Comparison of ENCODE assay signal across 10 cellular contexts in genomic region chr3:186217820-186218164, GRCh38.
DNase-seq lines count a peak whose midpoint lies in the region; ATAC-seq, FAIRE-seq and TF ChIP-seq lines count a peak whose summit lies in the region.
"Had no signal": no experiment of that assay in that cellular context is flagged by ENCODE, and none has a peak within 500 bp of the region (broad histone marks: within the 10 kb centered on the region; RNA-seq: fewer than 3 reads in every experiment).

No MANE protein-coding gene starts in this region.

- H3K36me3 ChIP-seq in keratinocyte (ENCODE audit: control insufficient read depth in 2 of 2, extremely low read depth in 1 of 2, insufficient read depth in 2 of 2, low read length in 2 of 2): no peaks in the 10 kb centered on the region
- H3K36me3 ChIP-seq: upper lobe of left lung had no signal

- H3K79me2 ChIP-seq in keratinocyte (ENCODE audit: control insufficient read depth, insufficient read depth, low read length): no peaks in the 10 kb centered on the region

- H3K27me3 ChIP-seq in keratinocyte (ENCODE audit: control insufficient read depth, extremely low read depth, insufficient read depth, low read length): no peaks in the 10 kb centered on the region
- H3K27me3 ChIP-seq: neutrophil, upper lobe of left lung had no signal

- H3K27ac ChIP-seq in keratinocyte (ENCODE audit: control insufficient read depth, insufficient read depth, low read length): no peak overlapping the region
- H3K27ac ChIP-seq: neutrophil, upper lobe of left lung had no signal

- ATAC-seq in GM18861 (IDR thresholded peaks at IDR 0.05; ENCODE audit: unreplicated experiment): peak; percentile 97
- ATAC-seq in GM21576 (IDR thresholded peaks at IDR 0.05; ENCODE audit: unreplicated experiment): peak; percentile 88
- ATAC-seq in HG03575 (IDR thresholded peaks at IDR 0.05; ENCODE audit: extremely low read depth, insufficient number of reproducible peaks, low FRiP score, unreplicated experiment): peak; percentile 90

- H3K9ac ChIP-seq in keratinocyte (ENCODE audit: control insufficient read depth, extremely low read depth, insufficient read depth, low read length): no peak overlapping the region

- peaks cover 16% of the 10 kb centered on the region for H3K4me1 ChIP-seq in keratinocyte (ENCODE audit: control insufficient read depth, extremely low read depth, insufficient read depth, low read length)

- H3K4me3 ChIP-seq in keratinocyte (ENCODE audit: control insufficient read depth in 2 of 3, extremely low read depth in 1 of 3, insufficient read depth in 2 of 3, low read depth in 1 of 3, low read length in 3 of 3): no peak overlapping the region
- H3K4me3 ChIP-seq: upper lobe of left lung had no signal

- no peak overlapping the region for H3K4me2 ChIP-seq in keratinocyte (ENCODE audit: control insufficient read depth, extremely low read depth, insufficient read depth, low read depth, low read length)

- H3K9me1 ChIP-seq in keratinocyte (ENCODE audit: control insufficient read depth, extremely low read depth, insufficient read depth, low read length): no peaks in the 10 kb centered on the region

- no peaks in the 10 kb centered on the region for H4K20me1 ChIP-seq in keratinocyte (ENCODE audit: control insufficient read depth, extremely low read depth, insufficient read depth, low read length)

- no peaks in the 10 kb centered on the region for H3K9me3 ChIP-seq in keratinocyte (ENCODE audit: control insufficient read depth, low read depth, low read length)
- H3K9me3 ChIP-seq: neutrophil, upper lobe of left lung had no signal

- peak; percentile 49 for FAIRE-seq in keratinocyte (lab: Jason Lieb, UNC)
- FAIRE-seq: endothelial cell of umbilical vein had no signal

- dilution Hi-C loops in keratinocyte (cut with MboI; ENCODE audit: extremely low pct_ligation_motif_present, low sequenced_read_pairs): no loop called here

- TF ChIP-seq CTCF in keratinocyte (optimal IDR thresholded peaks at IDR 0.05 in 1 of 3, IDR thresholded peaks at IDR 0.05 in 1 of 3, conservative IDR thresholded peaks at IDR 0.05 in 1 of 3; ENCODE audit: extremely low read depth in 1 of 3, insufficient read depth in 2 of 3, low read length in 3 of 3): no peak

- no peak for DNase-seq in keratinocyte (ENCODE audit: low read depth, low spot score)
- no peak for DNase-seq in NCI-H2081 (lab: John Stamatoyannopoulos, UW)
- DNase-seq in middle frontal gyrus (ENCODE audit: extremely low spot score, low spot score): no peak
- DNase-seq in SW 1271 (lab: John Stamatoyannopoulos, UW): no peak
- DNase-seq: upper lobe of left lung had no signal

- H2AFZ ChIP-seq in keratinocyte (ENCODE audit: control insufficient read depth, low read length): no peak overlapping the region
